ENCODE assay signal across 8 cellular contexts in genomic region chr11:17991799-17992433, GRCh38. TPM values are rescaled to one million over a fixed set of nuclear protein-coding genes. Genes with fewer than 3 reads are reported as not detected.
A peak's percentile ranks its signal among the peaks of the same experiment; 100 is the strongest.
DNase-seq lines count a peak whose midpoint lies in the region; ATAC-seq and TF ChIP-seq lines count a peak whose summit lies in the region.

No MANE protein-coding gene starts in this region.

- no peaks in the 10 kb centered on the region for H3K27me3 Mint-ChIP-seq in T-helper 17 cell

- peaks cover 18% of the 10 kb centered on the region for H3K4me1 Mint-ChIP-seq in T-helper 17 cell

- 55 to 62% methylated on average over 4 of the region's 4 CpGs for WGBS in lung, 2 donors
- 37 to 41% methylated on average over 4 of the region's 4 CpGs for WGBS in transverse colon (ENCODE audit: low coverage in 1 of 2), 2 donors

- intact Hi-C loops in transverse colon (cut with DNase I; ENCODE audit: low total_unique reads) = no loop called here

- H3K4me1 ChIP-seq in lung (ENCODE audit: control insufficient read depth in 2 of 2, insufficient read depth in 2 of 2, low read length in 2 of 2) (no peaks in the 10 kb centered on the region), transverse colon (no peaks in the 10 kb centered on the region)

- H3K36me3 ChIP-seq in lung (ENCODE audit: control insufficient read depth in 2 of 2, insufficient read depth in 2 of 2, low read length in 2 of 2) (peaks cover 12% of the 10 kb centered on the region in 2 donors), transverse colon (peaks cover 0 to 8% (median 2%) of the 10 kb centered on the region in 4 donors)

- H3K36me3 Mint-ChIP-seq in T-helper 17 cell (ENCODE audit: low read depth) = peaks cover 10% of the 10 kb centered on the region

- ATAC-seq in T-helper 17 cell = peak; percentile 82
- ATAC-seq in lung (ENCODE audit: insufficient read depth, low FRiP score) = peak; percentile 44

- in situ Hi-C loops in transverse colon (cut with MboI; ENCODE audit: low pct_ligation_motif_present in 1 of 4, low pct_unique_long_range_greater_than_20kb in 1 of 4, low sequenced_read_pairs in 3 of 4) = loop anchor here in 2 of 4 donors (10.0 kb wide), 1 partner anchor 113 kb away; the partner anchor contains the start of gene SAAL1 (in 2 of the 2)

- no peaks in the 10 kb centered on the region for H3K9me3 ChIP-seq in T-helper 17 cell (ENCODE audit: control insufficient read depth, low read length, poor library complexity, severe bottlenecking)
- no peaks in the 10 kb centered on the region for H3K9me3 ChIP-seq in lung (ENCODE audit: control insufficient read depth in 2 of 2, insufficient read depth in 1 of 2, low read length in 1 of 2)
- no peaks in the 10 kb centered on the region for H3K9me3 ChIP-seq in transverse colon

- H3K27ac ChIP-seq in lung (ENCODE audit: low read depth in 1 of 2, low read length in 1 of 2) = no peak overlapping the region
- no peak overlapping the region for H3K27ac ChIP-seq in transverse colon

- no peak for TF ChIP-seq EP300 in transverse colon (IDR thresholded peaks at IDR 0.05; ENCODE audit: low read depth)

- TF ChIP-seq CTCF in NB4 (IDR thresholded peaks at IDR 0.05; ENCODE audit: low read depth, low read length) (peak; percentile 76), choroid plexus epithelial cell (conservative IDR thresholded peaks at IDR 0.05; ENCODE audit: low read depth, low read length) (peak; percentile 91), lung (IDR thresholded peaks at IDR 0.05; ENCODE audit: control extremely low read depth, extremely low read depth) (peak; percentile 66), transverse colon (IDR thresholded peaks at IDR 0.05) (peak; percentile 75 to 79 (median 78))

- H3K27me3 ChIP-seq in lung (ENCODE audit: control insufficient read depth, insufficient read depth) (no peaks in the 10 kb centered on the region), transverse colon (no peaks in the 10 kb centered on the region)

- TF ChIP-seq POLR2A in NB4 (IDR thresholded peaks at IDR 0.05; ENCODE audit: extremely low read depth, insufficient read length) (no peak), transverse colon (IDR thresholded peaks at IDR 0.05) (no peak)

- peak overlapping the region; percentile 70 for H3K27ac Mint-ChIP-seq in T-helper 17 cell

- H3K4me3 ChIP-seq in NB4 (ENCODE audit: low read depth, low read length) (no peak overlapping the region), choroid plexus epithelial cell (ENCODE audit: low read depth, low read length) (no peak overlapping the region), lung (no peak overlapping the region), transverse colon (no peak overlapping the region)

- peak; percentile 16 for DNase-seq in stimulated activated CD4-positive, alpha-beta T cell treated with anti-CD3 and anti-CD28 coated beads, Interleukin-12 subunit alpha, Interleukin-12 subunit beta, amount 100 ng/mL, for 4 hours
- DNase-seq in stimulated activated CD4-positive, alpha-beta T cell treated with anti-CD3 and anti-CD28 coated beads, Interleukin-2, amount 100 ng/mL, for 48 hours = no peak
- DNase-seq in HCEC 1CT = peak; percentile 60
- peak; percentile 66 for DNase-seq in NB4 (ENCODE audit: low read depth)
- DNase-seq in T-helper 17 cell = peak in 2 of 3 donors; percentile 13 to 30
- peak; percentile 84 for DNase-seq in choroid plexus epithelial cell (ENCODE audit: low read depth)
- no peak for DNase-seq in lung (ENCODE audit: low spot score)
- peak; percentile 30 for DNase-seq in transverse colon

- H3K4me3 Mint-ChIP-seq in T-helper 17 cell = no peak overlapping the region

RNA-seq across cellular contexts. Expression of gene SERGEF, which starts 20.9 kb away (rescaled TPM):
- total RNA-seq in T-helper 17 cell (10 to 100 TPM; 34.6 to 39.8 TPM), lung (10 to 100 TPM; 20.5 to 33.3 TPM), transverse colon (10 to 100 TPM; 11.6 to 28.9 (median 19.1) TPM)
- polyA plus RNA-seq in lung = 10 to 100 TPM; 20.2 to 85.0 TPM

RNA-seq across cellular contexts. Expression of gene TPH1, which starts 54.2 kb away (rescaled TPM):
- total RNA-seq in T-helper 17 cell (under 1 TPM; 0.47 to 0.73 TPM), lung (1 to 10 TPM in 1 of 2 donors, under 1 TPM in 1; 0.74 to 2.8 TPM), transverse colon (10 to 100 TPM in 2 of 4 donors, 1 to 10 TPM in 2; 1.1 to 18.3 (median 8.5) TPM)
- under 1 TPM; 0.13 to 0.37 TPM for polyA plus RNA-seq in lung

Comparison
In these comparisons a context has a peak if more than half of its experiments do, and no peak if none do; other contexts are left out.
1. DNase-seq: peak in stimulated activated CD4-positive, alpha-beta T cell treated with anti-CD3 and anti-CD28 coated beads, Interleukin-12 subunit alpha, Interleukin-12 subunit beta, amount 100 ng/mL, for 4 hours (single experiment), HCEC 1CT (single experiment), NB4 (single experiment), T-helper 17 cell (2 of 3), choroid plexus epithelial cell (single experiment) and transverse colon (single experiment); none in stimulated activated CD4-positive, alpha-beta T cell treated with anti-CD3 and anti-CD28 coated beads, Interleukin-2, amount 100 ng/mL, for 48 hours (0 of 2) and lung (single experiment).
2. Peak in every context shown above with its lines, with median percentiles within 50 percentile points of each other: CTCF ChIP-seq.